Comparison of ENCODE assay signal across 8 cellular contexts in the genomic region with DNA sequence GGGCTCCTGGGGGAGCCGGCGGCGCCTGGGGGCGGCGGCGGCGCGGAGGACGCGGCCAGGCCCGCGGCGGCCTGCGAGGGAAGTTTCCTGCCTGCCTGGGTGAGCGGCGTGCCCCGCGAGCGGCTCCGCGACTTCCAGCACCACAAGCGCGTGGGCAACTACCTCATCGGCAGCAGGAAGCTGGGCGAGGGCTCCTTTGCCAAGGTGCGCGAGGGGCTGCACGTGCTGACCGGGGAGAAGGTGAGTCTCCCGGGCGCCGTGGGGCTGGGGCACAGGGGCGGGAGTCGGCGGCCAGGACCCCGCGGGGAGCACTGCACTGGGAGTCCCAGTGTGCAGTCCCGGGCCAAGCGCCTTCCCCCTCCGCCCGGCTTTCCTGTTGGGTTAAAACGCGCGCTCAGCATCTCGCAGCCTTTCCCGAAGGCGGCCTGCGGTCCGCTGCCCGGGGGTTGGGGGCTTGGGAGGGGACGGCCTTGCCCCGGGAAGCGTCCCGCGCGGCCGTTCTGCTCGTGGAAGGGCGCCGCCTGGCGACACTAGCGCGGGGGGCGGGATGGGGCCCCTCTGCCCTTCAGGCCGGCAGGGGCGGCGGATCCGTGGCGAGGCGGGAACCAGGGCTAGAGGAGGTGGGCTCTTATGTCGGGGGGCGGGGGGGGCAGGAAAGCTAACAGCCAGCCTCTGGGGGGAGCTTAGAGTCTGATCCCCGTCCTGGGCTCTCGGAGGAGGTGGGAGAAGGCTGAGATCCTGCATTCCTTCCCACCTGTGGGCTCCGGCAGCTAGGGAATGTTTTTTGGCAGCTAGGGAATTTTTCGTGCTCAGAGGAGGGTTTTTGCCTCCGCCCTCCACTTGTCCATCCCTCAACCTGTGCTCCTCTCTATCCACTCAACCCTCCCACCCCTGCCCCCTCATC. TPM values are rescaled to one million over a fixed set of nuclear protein-coding genes. Genes with fewer than 3 reads are reported as not detected.
DNase-seq lines count a peak whose midpoint lies in the region; ATAC-seq and TF ChIP-seq lines count a peak whose summit lies in the region.

No MANE protein-coding gene starts in this region.

- no peak for DNase-seq in GM12864 (ENCODE audit: low read depth)
- peak; percentile 37 for DNase-seq in NCI-H1694 (lab: John Stamatoyannopoulos, UW)
- peak; percentile 19 for DNase-seq in activated T-cell treated with anti-CD3 and anti-CD28 coated beads for 1 hour (ENCODE audit: low read depth)
- peak; percentile 84 for DNase-seq in posterior vena cava (ENCODE audit: low spot score)
- no peak for DNase-seq in KG1 (lab: John Stamatoyannopoulos, UW)

- peak overlapping the region in 2 of 4 donors; percentile 4 to 77 for H3K27ac ChIP-seq in gastroesophageal sphincter

- no peaks in the 10 kb centered on the region for H3K36me3 ChIP-seq in gastroesophageal sphincter

- TF ChIP-seq CTCF in GM12864 (IDR thresholded peaks at IDR 0.05; ENCODE audit: low read depth, low read length, missing control alignments) (peak; percentile 48), gastroesophageal sphincter (IDR thresholded peaks at IDR 0.05) (peak; percentile 32 to 72 (median 48))

- H3K4me3 ChIP-seq in GM12864 (ENCODE audit: low read depth, low read length) (no peak overlapping the region; the same call in 1 of the 2 replicates), gastroesophageal sphincter (peak overlapping the region; percentile 46 to 68)

- ATAC-seq in gastroesophageal sphincter, result peak; percentile 40
- no peak for ATAC-seq in GM19467 (IDR thresholded peaks at IDR 0.05; ENCODE audit: unreplicated experiment)
- no peak for ATAC-seq in HG02973 (IDR thresholded peaks at IDR 0.05; ENCODE audit: unreplicated experiment)

- TF ChIP-seq POLR2A in gastroesophageal sphincter (IDR thresholded peaks at IDR 0.05), result no peak

- peaks cover 55% of the 10 kb centered on the region for H3K27me3 ChIP-seq in gastroesophageal sphincter

- WGBS in gastroesophageal sphincter (ENCODE audit: low coverage in 1 of 2), 2 donors, result 7 to 8% methylated on average over 3 to 17 of the region's 77 CpGs

- no peak for TF ChIP-seq EP300 in gastroesophageal sphincter (IDR thresholded peaks at IDR 0.05)

- H3K4me1 ChIP-seq in gastroesophageal sphincter, result peaks cover 0 to 40% (median 13%) of the 10 kb centered on the region in 3 donors

- intact Hi-C loops in posterior vena cava (cut with DNase I), result no loop called here

- H3K9me3 ChIP-seq in gastroesophageal sphincter, result no peaks in the 10 kb centered on the region

RNA-seq across cellular contexts. Expression of a gene that starts 1.1 kb away (rescaled TPM):
- total RNA-seq in gastroesophageal sphincter (1 to 10 TPM in 2 of 4 donors, under 1 TPM in 2; 0.47 to 1.7 (median 0.81) TPM), posterior vena cava (10 to 100 TPM in 1 of 2 donors, 1 to 10 TPM in 1; 6.9 to 11.8 TPM)

Comparison
In these comparisons a context has a peak if more than half of its experiments do, and no peak if none do; other contexts are left out.
1. DNase-seq: peak in NCI-H1694 (single experiment), activated T-cell treated with anti-CD3 and anti-CD28 coated beads for 1 hour (single experiment) and posterior vena cava (single experiment); none in GM12864 (single experiment) and KG1 (single experiment).